Comparison of ENCODE assay signal across 1 cellular context in the genomic region with DNA sequence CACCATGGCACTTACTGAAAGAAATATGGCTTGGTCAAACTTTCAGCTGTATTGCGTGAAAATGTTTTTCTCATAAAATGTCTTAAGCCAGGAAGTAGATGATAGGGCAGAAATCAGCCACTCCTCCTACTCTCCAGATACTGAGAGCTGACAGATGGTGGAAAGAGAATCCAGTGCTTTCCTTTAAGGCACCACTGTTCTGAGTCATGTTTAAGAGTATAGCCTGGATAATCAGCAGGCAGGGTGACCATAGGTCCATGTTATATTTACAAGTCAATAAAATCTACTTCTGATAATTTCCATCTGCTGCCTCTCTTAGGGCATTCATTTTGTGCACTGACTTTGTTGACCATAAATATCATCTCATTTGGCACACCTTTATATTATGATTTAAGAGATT.
TF ChIP-seq lines count a peak whose summit lies in the region.

No MANE protein-coding gene starts in this region.

TF ChIP-seq in IMR-90, 13 proteins besides CTCF, POLR2A, EP300 and RAD21:
- TF ChIP-seq MAFK (IDR thresholded peaks at IDR 0.05; ENCODE audit: low read depth, low read length) (no peak), NFE2L2 (IDR thresholded peaks at IDR 0.05; ENCODE audit: low read depth, low read length) (no peak), CEBPB (IDR thresholded peaks at IDR 0.05; ENCODE audit: low read depth, low read length) (no peak), BHLHE40 (IDR thresholded peaks at IDR 0.05; ENCODE audit: low read depth, low read length) (no peak), SMC3 (IDR thresholded peaks at IDR 0.05; ENCODE audit: low read depth, low read length) (no peak), CHD1 (IDR thresholded peaks at IDR 0.05; ENCODE audit: low read depth, low read length) (no peak), RCOR1 (IDR thresholded peaks at IDR 0.05; ENCODE audit: insufficient replicate concordance, low read length) (no peak), FOS (IDR thresholded peaks at IDR 0.05; ENCODE audit: low read depth, low read length) (no peak), RFX5 (IDR thresholded peaks at IDR 0.05; ENCODE audit: low read depth, low read length) (no peak), MXI1 (IDR thresholded peaks at IDR 0.05; ENCODE audit: borderline replicate concordance, low read depth, low read length) (no peak), MAZ (IDR thresholded peaks at IDR 0.05; ENCODE audit: borderline replicate concordance, low read depth, low read length) (no peak)
- TF ChIP-seq, protein P1, sequence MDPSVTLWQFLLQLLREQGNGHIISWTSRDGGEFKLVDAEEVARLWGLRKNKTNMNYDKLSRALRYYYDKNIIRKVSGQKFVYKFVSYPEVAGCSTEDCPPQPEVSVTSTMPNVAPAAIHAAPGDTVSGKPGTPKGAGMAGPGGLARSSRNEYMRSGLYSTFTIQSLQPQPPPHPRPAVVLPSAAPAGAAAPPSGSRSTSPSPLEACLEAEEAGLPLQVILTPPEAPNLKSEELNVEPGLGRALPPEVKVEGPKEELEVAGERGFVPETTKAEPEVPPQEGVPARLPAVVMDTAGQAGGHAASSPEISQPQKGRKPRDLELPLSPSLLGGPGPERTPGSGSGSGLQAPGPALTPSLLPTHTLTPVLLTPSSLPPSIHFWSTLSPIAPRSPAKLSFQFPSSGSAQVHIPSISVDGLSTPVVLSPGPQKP (IDR thresholded peaks at IDR 0.05; ENCODE audit: borderline replicate concordance, low read depth, low read length): no peak
- TF ChIP-seq, protein P2, sequence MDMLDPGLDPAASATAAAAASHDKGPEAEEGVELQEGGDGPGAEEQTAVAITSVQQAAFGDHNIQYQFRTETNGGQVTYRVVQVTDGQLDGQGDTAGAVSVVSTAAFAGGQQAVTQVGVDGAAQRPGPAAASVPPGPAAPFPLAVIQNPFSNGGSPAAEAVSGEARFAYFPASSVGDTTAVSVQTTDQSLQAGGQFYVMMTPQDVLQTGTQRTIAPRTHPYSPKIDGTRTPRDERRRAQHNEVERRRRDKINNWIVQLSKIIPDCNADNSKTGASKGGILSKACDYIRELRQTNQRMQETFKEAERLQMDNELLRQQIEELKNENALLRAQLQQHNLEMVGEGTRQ (IDR thresholded peaks at IDR 0.05; ENCODE audit: low read depth, low read length): no peak
TF ChIP-seq in IMR-90: peak in this region for 0.
